8 cellular contexts compared by ENCODE assay signal in the genomic region with DNA sequence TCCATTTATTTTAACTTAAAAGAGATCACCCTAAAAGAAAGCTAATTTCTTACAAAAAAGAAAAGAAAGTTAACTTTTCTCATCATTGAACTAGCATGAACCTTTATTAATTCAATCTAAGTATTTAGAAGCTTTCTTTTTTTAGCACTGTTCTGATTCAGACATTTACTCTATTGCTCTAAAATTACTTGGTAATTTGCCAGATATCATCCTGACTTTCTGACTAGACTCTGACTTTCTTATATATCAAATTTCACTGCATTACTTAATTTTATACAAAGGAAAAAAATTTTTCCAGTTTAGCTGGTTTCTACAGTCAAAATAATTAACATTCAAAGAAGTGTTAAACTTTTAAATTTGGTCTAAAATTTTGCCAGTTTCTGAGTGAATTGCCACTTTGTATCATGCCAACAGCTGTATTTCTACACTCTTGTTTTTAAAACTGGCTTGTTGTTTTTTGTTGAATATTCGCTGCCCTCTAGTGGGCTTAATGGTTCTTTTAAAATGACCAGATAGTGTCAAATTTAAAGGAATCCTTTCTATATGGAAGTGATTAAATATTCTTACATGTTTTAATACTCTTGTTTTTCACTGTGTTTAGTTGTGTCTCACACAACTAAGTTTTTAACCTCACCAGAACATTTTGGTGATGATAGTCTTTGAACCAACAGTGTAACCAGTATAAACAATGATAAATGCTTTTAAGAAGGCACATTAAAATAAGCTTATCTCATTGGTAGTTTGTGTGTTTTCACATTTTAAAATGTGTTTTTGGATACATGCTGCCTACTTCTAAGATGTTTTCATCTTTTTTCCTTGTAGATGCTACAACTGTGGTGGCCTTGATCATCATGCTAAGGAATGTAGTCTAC.
DNase-seq lines count a peak whose midpoint lies in the region; ATAC-seq and TF ChIP-seq lines count a peak whose summit lies in the region.

No MANE protein-coding gene starts in this region.

- POLR2A ChIA-PET in A673 (lab: Charles Lee; ENCODE audit: low non-redundant PET) = no interaction called here

- TF ChIP-seq POLR2A in body of pancreas (IDR thresholded peaks at IDR 0.05) = no peak

- H3K27me3 ChIP-seq in A673 (replicated peaks; ENCODE audit: insufficient read depth, low read depth, low read length, poor library complexity) (no peaks in the 10 kb centered on the region), body of pancreas (no peaks in the 10 kb centered on the region)

- peaks cover 9% of the 10 kb centered on the region for H3K4me1 ChIP-seq in A673 (ENCODE audit: insufficient read depth, low read length, poor library complexity, severe bottlenecking)
- no peaks in the 10 kb centered on the region for H3K4me1 ChIP-seq in body of pancreas

- no peak overlapping the region for H3K27ac Mint-ChIP-seq in mesothelial cell of epicardium
- H3K27ac Mint-ChIP-seq in activated T-helper 2 cell treated with anti-CD3 and anti-CD28 coated beads, Interferon-gamma antibody, Interleukin-2, Interleukin-4, amounts not matched to agents 10 μg/mL and 5 μg/mL and 100 μg/mL, durations not matched to agents 14 hours and 24 hours and 36 hours = no peak overlapping the region
- no peak overlapping the region for H3K27ac Mint-ChIP-seq in stimulated activated effector memory CD8-positive, alpha-beta T cell treated with anti-CD3 and anti-CD28 coated beads, Interleukin-12 subunit alpha, Interleukin-12 subunit beta, amount 100 ng/mL, for 72 hours

- no peak overlapping the region for H3K4me3 Mint-ChIP-seq in mesothelial cell of epicardium
- no peak overlapping the region for H3K4me3 Mint-ChIP-seq in activated T-helper 2 cell treated with anti-CD3 and anti-CD28 coated beads, Interferon-gamma antibody, Interleukin-2, Interleukin-4, amounts not matched to agents 10 μg/mL and 5 μg/mL and 100 μg/mL, durations not matched to agents 14 hours and 24 hours and 36 hours (ENCODE audit: low read depth)
- no peak overlapping the region for H3K4me3 Mint-ChIP-seq in stimulated activated effector memory CD8-positive, alpha-beta T cell treated with anti-CD3 and anti-CD28 coated beads, Interleukin-12 subunit alpha, Interleukin-12 subunit beta, amount 100 ng/mL, for 72 hours

- H3K4me3 ChIP-seq in A673 (ENCODE audit: low read depth, low read length, poor library complexity, severe bottlenecking) = no peak overlapping the region
- no peak overlapping the region for H3K4me3 ChIP-seq in body of pancreas

- no peak for ATAC-seq in body of pancreas
- no peak for ATAC-seq in stimulated activated effector memory CD8-positive, alpha-beta T cell treated with anti-CD3 and anti-CD28 coated beads, Interleukin-12 subunit alpha, Interleukin-12 subunit beta, amount 100 ng/mL, for 72 hours

- BruUV-seq in A673 (replicated peaks; lab: Mats Ljungman, UMichigan) = no TSS peak

- H3K9me3 ChIP-seq in A673 (ENCODE audit: low read depth, low read length, poor library complexity, severe bottlenecking) (no peaks in the 10 kb centered on the region), body of pancreas (no peaks in the 10 kb centered on the region)

- H3K27me3 Mint-ChIP-seq in mesothelial cell of epicardium (ENCODE audit: low read depth) = no peaks in the 10 kb centered on the region
- H3K27me3 Mint-ChIP-seq in activated T-helper 2 cell treated with anti-CD3 and anti-CD28 coated beads, Interferon-gamma antibody, Interleukin-2, Interleukin-4, amounts not matched to agents 10 μg/mL and 5 μg/mL and 100 μg/mL, durations not matched to agents 14 hours and 24 hours and 36 hours (ENCODE audit: low read depth) = peaks cover 43% of the 10 kb centered on the region

- no peaks in the 10 kb centered on the region for H3K9me3 Mint-ChIP-seq in mesothelial cell of epicardium
- no peaks in the 10 kb centered on the region for H3K9me3 Mint-ChIP-seq in activated T-helper 2 cell treated with anti-CD3 and anti-CD28 coated beads, Interferon-gamma antibody, Interleukin-2, Interleukin-4, amounts not matched to agents 10 μg/mL and 5 μg/mL and 100 μg/mL, durations not matched to agents 14 hours and 24 hours and 36 hours
- no peaks in the 10 kb centered on the region for H3K9me3 Mint-ChIP-seq in stimulated activated effector memory CD8-positive, alpha-beta T cell treated with anti-CD3 and anti-CD28 coated beads, Interleukin-12 subunit alpha, Interleukin-12 subunit beta, amount 100 ng/mL, for 72 hours

- H3K27ac ChIP-seq in A673 (ENCODE audit: low read depth, low read length, poor library complexity, severe bottlenecking) (no peak overlapping the region), body of pancreas (no peak overlapping the region)

- DNase-seq in A673 (ENCODE audit: low spot score) (peak; percentile 77), NCI-H2171 treated with DMSO at 0.1 percent for 48 hours (lab: John Stamatoyannopoulos, UW) (peak; percentile 61), body of pancreas (no peak), mesothelial cell of epicardium (ENCODE audit: low spot score in 2 of 2, unreplicated experiment in 2 of 2) (no peak)
- no peak for DNase-seq in activated T-helper 2 cell treated with anti-CD3 and anti-CD28 coated beads, Interferon-gamma antibody, Interleukin-2, Interleukin-4, amounts not matched to agents 10 μg/mL and 5 μg/mL and 100 μg/mL, durations not matched to agents 14 hours and 24 hours and 36 hours (ENCODE audit: low spot score)
- DNase-seq in stimulated activated effector memory CD8-positive, alpha-beta T cell treated with anti-CD3 and anti-CD28 coated beads, Interleukin-12 subunit alpha, Interleukin-12 subunit beta, amount 100 ng/mL, for 72 hours (ENCODE audit: low spot score in 2 of 2) = no peak
- DNase-seq in stimulated activated CD4-positive, alpha-beta T cell treated with anti-CD3 and anti-CD28 coated beads, Interleukin-2, amount 100 ng/mL, for 24 hours = no peak

- no peaks in the 10 kb centered on the region for H3K36me3 Mint-ChIP-seq in mesothelial cell of epicardium
- no peaks in the 10 kb centered on the region for H3K36me3 Mint-ChIP-seq in activated T-helper 2 cell treated with anti-CD3 and anti-CD28 coated beads, Interferon-gamma antibody, Interleukin-2, Interleukin-4, amounts not matched to agents 10 μg/mL and 5 μg/mL and 100 μg/mL, durations not matched to agents 14 hours and 24 hours and 36 hours (ENCODE audit: low read depth)
- no peaks in the 10 kb centered on the region for H3K36me3 Mint-ChIP-seq in stimulated activated effector memory CD8-positive, alpha-beta T cell treated with anti-CD3 and anti-CD28 coated beads, Interleukin-12 subunit alpha, Interleukin-12 subunit beta, amount 100 ng/mL, for 72 hours

- intact Hi-C loops in A673 (cut with micrococcal nuclease; ENCODE audit: unreplicated experiment) (loop anchor here (1.0 to 5.0 kb wide), 4 partner anchors 82 to 396 kb away; no protein-coding TSS in a partner anchor), body of pancreas (cut with DNase I) (no loop called here)
- intact Hi-C loops in activated T-helper 2 cell treated with anti-CD3 and anti-CD28 coated beads, Interferon-gamma antibody, Interleukin-2, Interleukin-4, amounts not matched to agents 10 μg/mL and 5 μg/mL and 100 μg/mL, durations not matched to agents 14 hours and 24 hours and 36 hours (cut with micrococcal nuclease) = loop anchor here (2.0 to 5.0 kb wide), 2 partner anchors 136 to 287 kb away; no protein-coding TSS in a partner anchor

- H3K36me3 ChIP-seq in A673 (ENCODE audit: insufficient read depth, low read length, poor library complexity, severe bottlenecking) = no peaks in the 10 kb centered on the region
- H3K36me3 ChIP-seq in body of pancreas (replicated peaks in 1 of 2; ENCODE audit: insufficient read depth in 1 of 2, low read depth in 2 of 2) = no peaks in the 10 kb centered on the region

- TF ChIP-seq CTCF in A673 (conservative IDR thresholded peaks at IDR 0.05; ENCODE audit: low read depth, low read length) = peak; percentile 73
- peak; percentile 9; the same call in 1 of the 2 replicates for TF ChIP-seq CTCF in GM12874 (IDR thresholded peaks at IDR 0.05; ENCODE audit: insufficient read depth, low read depth, low read length)
- TF ChIP-seq CTCF in body of pancreas (IDR thresholded peaks at IDR 0.05) = peak in 6 of 7 experiments; percentile 20 to 47 (median 31)
- TF ChIP-seq CTCF in mesothelial cell of epicardium (IDR thresholded peaks at IDR 0.05; ENCODE audit: unreplicated experiment) = peak; percentile 70

- CTCF ChIA-PET in A673 (lab: Charles Lee) = interaction anchor here (0.6 to 1.3 kb wide), 6 partner anchors 9 to 345 kb away, joined by 3 read pairs; a partner anchor contains a TSS

- peaks cover 22% of the 10 kb centered on the region for H3K4me1 Mint-ChIP-seq in mesothelial cell of epicardium
- no peaks in the 10 kb centered on the region for H3K4me1 Mint-ChIP-seq in activated T-helper 2 cell treated with anti-CD3 and anti-CD28 coated beads, Interferon-gamma antibody, Interleukin-2, Interleukin-4, amounts not matched to agents 10 μg/mL and 5 μg/mL and 100 μg/mL, durations not matched to agents 14 hours and 24 hours and 36 hours (ENCODE audit: low read depth)
- H3K4me1 Mint-ChIP-seq in stimulated activated effector memory CD8-positive, alpha-beta T cell treated with anti-CD3 and anti-CD28 coated beads, Interleukin-12 subunit alpha, Interleukin-12 subunit beta, amount 100 ng/mL, for 72 hours = no peaks in the 10 kb centered on the region

- 0 to 2% methylated on average over 1 of the region's 1 CpG for WGBS in body of pancreas, 2 donors

Comparison
In these comparisons a context has a peak if more than half of its experiments do, and no peak if none do; other contexts are left out.
1. DNase-seq: peak in A673 (single experiment) and NCI-H2171 treated with DMSO at 0.1 percent for 48 hours (single experiment); none in body of pancreas (0 of 4), mesothelial cell of epicardium (0 of 2), activated T-helper 2 cell treated with anti-CD3 and anti-CD28 coated beads, Interferon-gamma antibody, Interleukin-2, Interleukin-4, amounts not matched to agents 10 μg/mL and 5 μg/mL and 100 μg/mL, durations not matched to agents 14 hours and 24 hours and 36 hours (single experiment), stimulated activated effector memory CD8-positive, alpha-beta T cell treated with anti-CD3 and anti-CD28 coated beads, Interleukin-12 subunit alpha, Interleukin-12 subunit beta, amount 100 ng/mL, for 72 hours (0 of 2) and stimulated activated CD4-positive, alpha-beta T cell treated with anti-CD3 and anti-CD28 coated beads, Interleukin-2, amount 100 ng/mL, for 24 hours (0 of 2).
2. CTCF ChIP-seq: peak in every context shown above with its lines; median percentile 73 in A673; 70 in mesothelial cell of epicardium; 31 in body of pancreas; 9 in GM12874.